In genomic region chr17:40340880-40341807, GRCh38 we compare ENCODE assay signal across 1 cellular context.
A peak's percentile ranks its signal among the peaks of the same experiment; 100 is the strongest.
TF ChIP-seq lines count a peak whose summit lies in the region.

No MANE protein-coding gene starts in this region.

TF ChIP-seq in HepG2, 621 proteins besides CTCF, POLR2A, EP300 and RAD21 (continued from another document and continues in another):
- TF ChIP-seq E2F1 (CRISPR knock-in tag; IDR thresholded peaks at IDR 0.05) (no peak), ZNF382 (CRISPR knock-in tag; IDR thresholded peaks at IDR 0.05; ENCODE audit: borderline replicate concordance) (no peak), ZNF776 (CRISPR knock-in tag; IDR thresholded peaks at IDR 0.05) (peak; percentile 62; the same call in 1 of the 2 replicates), TSC22D2 (CRISPR knock-in tag; IDR thresholded peaks at IDR 0.05; ENCODE audit: borderline replicate concordance) (peak; percentile 39; the same call in 1 of the 2 replicates), ZFP82 (CRISPR knock-in tag; IDR thresholded peaks at IDR 0.05; ENCODE audit: borderline replicate concordance) (no peak), POLR2AphosphoS2 (IDR thresholded peaks at IDR 0.05; ENCODE audit: low read depth, low read length) (no peak), SETDB1 (CRISPR knock-in tag; IDR thresholded peaks at IDR 0.05; ENCODE audit: borderline replicate concordance) (no peak), BRD4 (CRISPR knock-in tag; IDR thresholded peaks at IDR 0.05) (no peak), ZNF441 (CRISPR knock-in tag; IDR thresholded peaks at IDR 0.05; ENCODE audit: borderline replicate concordance) (peak; percentile 78; the same call in 1 of the 2 replicates), MAF1 (CRISPR knock-in tag; IDR thresholded peaks at IDR 0.05; ENCODE audit: borderline replicate concordance) (0 out of 2 replicates have a peak, but pooled peaks have one; percentile 67), MXI1 (IDR thresholded peaks at IDR 0.05; ENCODE audit: borderline replicate concordance, low read depth, low read length) (peak; percentile 82; the same call in 1 of the 3 replicates), PAF1 (CRISPR knock-in tag; IDR thresholded peaks at IDR 0.05) (no peak), ZSCAN25 (CRISPR knock-in tag; IDR thresholded peaks at IDR 0.05) (peak; percentile 89), ZKSCAN8 (CRISPR knock-in tag; IDR thresholded peaks at IDR 0.05; ENCODE audit: borderline replicate concordance) (peak; percentile 65; the same call in 1 of the 2 replicates), SNRNP70 (IDR thresholded peaks at IDR 0.05; ENCODE audit: low read depth, low read length) (no peak), YEATS4 (CRISPR knock-in tag; IDR thresholded peaks at IDR 0.05; ENCODE audit: borderline replicate concordance) (peak; percentile 83; the same call in 1 of the 2 replicates), ZFP90 (CRISPR knock-in tag; IDR thresholded peaks at IDR 0.05; ENCODE audit: borderline replicate concordance) (0 out of 2 replicates have a peak, but pooled peaks have one; percentile 67), PTBP1 (IDR thresholded peaks at IDR 0.05; ENCODE audit: low read depth, low read length, poor library complexity, severe bottlenecking) (no peak), ZSCAN31 (CRISPR knock-in tag; IDR thresholded peaks at IDR 0.05; ENCODE audit: low read depth) (peak; percentile 48; the same call in 1 of the 2 replicates), RAD51 (IDR thresholded peaks at IDR 0.05; ENCODE audit: borderline replicate concordance) (no peak), ATF3 (CRISPR knock-in tag; IDR thresholded peaks at IDR 0.05) (peak; percentile 72), ZBTB14 (CRISPR knock-in tag; IDR thresholded peaks at IDR 0.05) (no peak), ZUFSP (CRISPR knock-in tag; IDR thresholded peaks at IDR 0.05; ENCODE audit: borderline replicate concordance) (no peak), SOX5 (CRISPR knock-in tag; IDR thresholded peaks at IDR 0.05; ENCODE audit: borderline replicate concordance) (peak; percentile 60; the same call in 1 of the 2 replicates), AKNA (CRISPR knock-in tag; IDR thresholded peaks at IDR 0.05; ENCODE audit: borderline replicate concordance) (no peak), CREM (IDR thresholded peaks at IDR 0.05) (peak; percentile 71), CREM (CRISPR knock-in tag; IDR thresholded peaks at IDR 0.05) (peak; percentile 51; the same call in 1 of the 2 replicates), ZBTB8A (CRISPR knock-in tag; IDR thresholded peaks at IDR 0.05; ENCODE audit: borderline replicate concordance, low read depth) (no peak), ZNF547 (CRISPR knock-in tag; IDR thresholded peaks at IDR 0.05) (peak; percentile 60; the same call in 1 of the 2 replicates), ZNF33A (CRISPR knock-in tag; IDR thresholded peaks at IDR 0.05; ENCODE audit: borderline replicate concordance) (no peak), NPAS2 (CRISPR knock-in tag; IDR thresholded peaks at IDR 0.05; ENCODE audit: borderline replicate concordance) (no peak), FOXJ3 (CRISPR knock-in tag; IDR thresholded peaks at IDR 0.05; ENCODE audit: borderline replicate concordance) (no peak), SAFB2 (CRISPR knock-in tag; IDR thresholded peaks at IDR 0.05; ENCODE audit: borderline replicate concordance, low read depth) (peak; percentile 76; the same call in 1 of the 2 replicates), ZFP36L2 (CRISPR knock-in tag; IDR thresholded peaks at IDR 0.05) (no peak), CBX2 (IDR thresholded peaks at IDR 0.05; ENCODE audit: low read depth, low read length) (no peak), CBX2 (CRISPR knock-in tag; IDR thresholded peaks at IDR 0.05; ENCODE audit: low read depth) (no peak), ZNF264 (CRISPR knock-in tag; IDR thresholded peaks at IDR 0.05) (peak; percentile 75), HOXA9 (CRISPR knock-in tag; IDR thresholded peaks at IDR 0.05; ENCODE audit: borderline replicate concordance) (0 out of 2 replicates have a peak, but pooled peaks have one; percentile 9), TRIM24 (CRISPR knock-in tag; IDR thresholded peaks at IDR 0.05) (no peak), GLI4 (CRISPR knock-in tag; IDR thresholded peaks at IDR 0.05; ENCODE audit: borderline replicate concordance) (no peak), TBL1XR1 (IDR thresholded peaks at IDR 0.05; ENCODE audit: borderline replicate concordance, low read length, partially characterized antibody) (no peak)
- TF ChIP-seq, protein P1, sequence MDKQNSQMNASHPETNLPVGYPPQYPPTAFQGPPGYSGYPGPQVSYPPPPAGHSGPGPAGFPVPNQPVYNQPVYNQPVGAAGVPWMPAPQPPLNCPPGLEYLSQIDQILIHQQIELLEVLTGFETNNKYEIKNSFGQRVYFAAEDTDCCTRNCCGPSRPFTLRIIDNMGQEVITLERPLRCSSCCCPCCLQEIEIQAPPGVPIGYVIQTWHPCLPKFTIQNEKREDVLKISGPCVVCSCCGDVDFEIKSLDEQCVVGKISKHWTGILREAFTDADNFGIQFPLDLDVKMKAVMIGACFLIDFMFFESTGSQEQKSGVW (CRISPR knock-in tag; IDR thresholded peaks at IDR 0.05; ENCODE audit: borderline replicate concordance), result no peak
- TF ChIP-seq, protein P2, sequence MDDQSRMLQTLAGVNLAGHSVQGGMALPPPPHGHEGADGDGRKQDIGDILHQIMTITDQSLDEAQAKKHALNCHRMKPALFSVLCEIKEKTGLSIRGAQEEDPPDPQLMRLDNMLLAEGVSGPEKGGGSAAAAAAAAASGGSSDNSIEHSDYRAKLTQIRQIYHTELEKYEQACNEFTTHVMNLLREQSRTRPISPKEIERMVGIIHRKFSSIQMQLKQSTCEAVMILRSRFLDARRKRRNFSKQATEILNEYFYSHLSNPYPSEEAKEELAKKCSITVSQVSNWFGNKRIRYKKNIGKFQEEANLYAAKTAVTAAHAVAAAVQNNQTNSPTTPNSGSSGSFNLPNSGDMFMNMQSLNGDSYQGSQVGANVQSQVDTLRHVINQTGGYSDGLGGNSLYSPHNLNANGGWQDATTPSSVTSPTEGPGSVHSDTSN (CRISPR knock-in tag; IDR thresholded peaks at IDR 0.05; ENCODE audit: borderline replicate concordance), result no peak
- TF ChIP-seq, protein P3, sequence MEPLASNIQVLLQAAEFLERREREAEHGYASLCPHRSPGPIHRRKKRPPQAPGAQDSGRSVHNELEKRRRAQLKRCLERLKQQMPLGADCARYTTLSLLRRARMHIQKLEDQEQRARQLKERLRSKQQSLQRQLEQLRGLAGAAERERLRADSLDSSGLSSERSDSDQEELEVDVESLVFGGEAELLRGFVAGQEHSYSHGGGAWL (CRISPR knock-in tag; IDR thresholded peaks at IDR 0.05), result peak; percentile 55; the same call in 1 of the 2 replicates
- TF ChIP-seq, protein P4, sequence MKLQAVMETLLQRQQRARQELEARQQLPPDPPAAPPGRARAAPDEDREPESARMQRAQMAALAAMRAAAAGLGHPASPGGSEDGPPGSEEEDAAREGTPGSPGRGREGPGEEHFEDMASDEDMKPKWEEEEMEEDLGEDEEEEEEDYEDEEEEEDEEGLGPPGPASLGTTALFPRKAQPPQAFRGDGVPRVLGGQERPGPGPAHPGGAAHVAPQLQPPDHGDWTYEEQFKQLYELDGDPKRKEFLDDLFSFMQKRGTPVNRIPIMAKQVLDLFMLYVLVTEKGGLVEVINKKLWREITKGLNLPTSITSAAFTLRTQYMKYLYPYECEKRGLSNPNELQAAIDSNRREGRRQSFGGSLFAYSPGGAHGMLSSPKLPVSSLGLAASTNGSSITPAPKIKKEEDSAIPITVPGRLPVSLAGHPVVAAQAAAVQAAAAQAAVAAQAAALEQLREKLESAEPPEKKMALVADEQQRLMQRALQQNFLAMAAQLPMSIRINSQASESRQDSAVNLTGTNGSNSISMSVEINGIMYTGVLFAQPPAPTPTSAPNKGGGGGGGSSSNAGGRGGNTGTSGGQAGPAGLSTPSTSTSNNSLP (IDR thresholded peaks at IDR 0.05; ENCODE audit: low read depth, low read length), result no peak
- TF ChIP-seq, protein P5, sequence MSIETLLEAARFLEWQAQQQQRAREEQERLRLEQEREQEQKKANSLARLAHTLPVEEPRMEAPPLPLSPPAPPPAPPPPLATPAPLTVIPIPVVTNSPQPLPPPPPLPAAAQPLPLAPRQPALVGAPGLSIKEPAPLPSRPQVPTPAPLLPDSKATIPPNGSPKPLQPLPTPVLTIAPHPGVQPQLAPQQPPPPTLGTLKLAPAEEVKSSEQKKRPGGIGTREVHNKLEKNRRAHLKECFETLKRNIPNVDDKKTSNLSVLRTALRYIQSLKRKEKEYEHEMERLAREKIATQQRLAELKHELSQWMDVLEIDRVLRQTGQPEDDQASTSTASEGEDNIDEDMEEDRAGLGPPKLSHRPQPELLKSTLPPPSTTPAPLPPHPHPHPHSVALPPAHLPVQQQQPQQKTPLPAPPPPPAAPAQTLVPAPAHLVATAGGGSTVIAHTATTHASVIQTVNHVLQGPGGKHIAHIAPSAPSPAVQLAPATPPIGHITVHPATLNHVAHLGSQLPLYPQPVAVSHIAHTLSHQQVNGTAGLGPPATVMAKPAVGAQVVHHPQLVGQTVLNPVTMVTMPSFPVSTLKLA (IDR thresholded peaks at IDR 0.05), result no peak; the same call in 1 of the 2 replicates
- TF ChIP-seq, protein P6, sequence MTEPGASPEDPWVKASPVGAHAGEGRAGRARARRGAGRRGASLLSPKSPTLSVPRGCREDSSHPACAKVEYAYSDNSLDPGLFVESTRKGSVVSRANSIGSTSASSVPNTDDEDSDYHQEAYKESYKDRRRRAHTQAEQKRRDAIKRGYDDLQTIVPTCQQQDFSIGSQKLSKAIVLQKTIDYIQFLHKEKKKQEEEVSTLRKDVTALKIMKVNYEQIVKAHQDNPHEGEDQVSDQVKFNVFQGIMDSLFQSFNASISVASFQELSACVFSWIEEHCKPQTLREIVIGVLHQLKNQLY (CRISPR knock-in tag; IDR thresholded peaks at IDR 0.05), result peak; percentile 12; the same call in 1 of the 2 replicates
